ENCODE assay signal across 12 cellular contexts in the genomic region with DNA sequence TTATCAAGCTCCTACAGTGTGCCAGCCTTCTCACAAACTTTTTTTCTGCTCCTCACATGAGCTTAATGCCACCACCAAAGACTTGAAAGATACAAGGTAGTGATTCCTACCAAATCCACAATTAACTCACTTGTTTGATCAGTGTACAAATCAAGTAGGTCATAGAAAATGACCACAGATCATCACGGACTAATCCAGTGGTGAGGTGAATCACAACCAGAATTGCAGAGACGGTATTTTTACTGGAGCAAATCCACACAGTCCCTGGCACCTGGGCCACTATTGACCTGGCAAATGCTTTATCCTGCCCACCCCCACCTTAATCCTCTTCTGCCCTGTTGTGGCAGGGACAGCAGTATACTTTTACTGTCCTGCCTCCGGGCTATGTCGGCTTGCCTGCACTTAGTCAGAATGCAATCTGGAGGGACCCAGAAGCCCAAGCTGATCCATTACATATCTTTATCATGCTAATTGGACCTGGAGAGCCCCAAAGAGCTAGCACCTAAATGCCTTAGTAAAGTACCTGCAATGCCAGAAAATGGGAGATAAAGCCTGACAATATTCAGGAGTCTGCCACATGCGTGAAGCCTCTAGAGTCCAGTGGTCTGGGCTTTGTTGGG.
A peak's percentile ranks its signal among the peaks of the same experiment; 100 is the strongest.
DNase-seq lines count a peak whose midpoint lies in the region; ATAC-seq and TF ChIP-seq lines count a peak whose summit lies in the region.
"Had no signal": no experiment of that assay in that cellular context is flagged by ENCODE, and none has a peak within 500 bp of the region (broad histone marks: within the 10 kb centered on the region; RNA-seq: fewer than 3 reads in every experiment).

No MANE protein-coding gene starts in this region.

- peak overlapping the region; percentile 84 for H3K27ac Mint-ChIP-seq in activated CD4-positive, alpha-beta T cell treated with anti-CD3 and anti-CD28 coated beads, Interleukin-2, amount 10 ng/mL, durations not matched to agents 7 days and 5 days
- H3K27ac Mint-ChIP-seq in activated CD4-positive, alpha-beta T cell treated with anti-CD3 and anti-CD28 coated beads for 36 hours: no peak overlapping the region

- POLR2A ChIA-PET in activated CD4-positive, alpha-beta T cell treated with anti-CD3 and anti-CD28 coated beads, Interleukin-2, amount 10 ng/mL, durations not matched to agents 7 days and 5 days (lab: Charles Lee): interaction anchor here (0.7 to 1.7 kb wide), 2 partner anchors 16 to 107 kb away, joined by 3 to 4 read pairs; no protein-coding TSS in a partner anchor
- POLR2A ChIA-PET in activated CD4-positive, alpha-beta T cell treated with anti-CD3 and anti-CD28 coated beads for 36 hours (lab: Charles Lee): interaction anchor here (1.1 to 2.4 kb wide), 3 partner anchors 83 to 85 kb away, joined by 3 to 9 read pairs (median 9); a partner anchor contains a TSS

- no peaks in the 10 kb centered on the region for H3K36me3 ChIP-seq in KMS-11 (ENCODE audit: insufficient read depth)
- H3K36me3 ChIP-seq in parathyroid adenoma (ENCODE audit: control insufficient read depth, insufficient read depth, low read length): no peaks in the 10 kb centered on the region
- H3K36me3 ChIP-seq: left ventricle myocardium inferior had no signal

- H3K36me3 Mint-ChIP-seq in activated CD4-positive, alpha-beta T cell treated with anti-CD3 and anti-CD28 coated beads, Interleukin-2, amount 10 ng/mL, durations not matched to agents 7 days and 5 days (ENCODE audit: low read depth): peaks cover 11% of the 10 kb centered on the region
- no peaks in the 10 kb centered on the region for H3K36me3 Mint-ChIP-seq in activated CD4-positive, alpha-beta T cell treated with anti-CD3 and anti-CD28 coated beads for 36 hours (ENCODE audit: low read depth)

- H3K9me3 Mint-ChIP-seq in activated CD4-positive, alpha-beta T cell treated with anti-CD3 and anti-CD28 coated beads, Interleukin-2, amount 10 ng/mL, durations not matched to agents 7 days and 5 days: peaks cover 7% of the 10 kb centered on the region
- H3K9me3 Mint-ChIP-seq in activated CD4-positive, alpha-beta T cell treated with anti-CD3 and anti-CD28 coated beads for 36 hours (ENCODE audit: low read depth): no peaks in the 10 kb centered on the region

- no peak overlapping the region for H3K4me3 Mint-ChIP-seq in activated CD4-positive, alpha-beta T cell treated with anti-CD3 and anti-CD28 coated beads, Interleukin-2, amount 10 ng/mL, durations not matched to agents 7 days and 5 days
- no peak overlapping the region for H3K4me3 Mint-ChIP-seq in activated CD4-positive, alpha-beta T cell treated with anti-CD3 and anti-CD28 coated beads for 36 hours

- no peaks in the 10 kb centered on the region for H3K9me3 ChIP-seq in parathyroid adenoma (ENCODE audit: control insufficient read depth, low read length)

- H3K4me1 Mint-ChIP-seq in activated CD4-positive, alpha-beta T cell treated with anti-CD3 and anti-CD28 coated beads, Interleukin-2, amount 10 ng/mL, durations not matched to agents 7 days and 5 days: peaks cover 48% of the 10 kb centered on the region
- H3K4me1 Mint-ChIP-seq in activated CD4-positive, alpha-beta T cell treated with anti-CD3 and anti-CD28 coated beads for 36 hours: peaks cover 52% of the 10 kb centered on the region

- H4K20me1 ChIP-seq in KMS-11 (ENCODE audit: insufficient read depth): no peaks in the 10 kb centered on the region

- DNase-seq in activated CD4-positive, alpha-beta T cell treated with anti-CD3 and anti-CD28 coated beads, Interleukin-2, amount 10 ng/mL, durations not matched to agents 7 days and 5 days: no peak
- no peak for DNase-seq in activated CD4-positive, alpha-beta T cell treated with anti-CD3 and anti-CD28 coated beads for 36 hours
- peak; percentile 69 for DNase-seq in astrocyte of the spinal cord (ENCODE audit: low read depth, low spot score)
- no peak for DNase-seq in NCI-H128 (lab: John Stamatoyannopoulos, UW; ENCODE audit: unreplicated experiment)
- DNase-seq in ureter (ENCODE audit: low spot score): no peak
- DNase-seq: head of caudate nucleus, left ventricle myocardium inferior, NCI-H1417 treated with DMSO at 0.1 percent for 48 hours, SHP77 treated with DMSO at 0.1 percent for 48 hours had no signal

- H3K4me1 ChIP-seq in KMS-11 (ENCODE audit: low read depth, poor library complexity, severe bottlenecking) (peaks cover 74% of the 10 kb centered on the region), parathyroid adenoma (no peaks in the 10 kb centered on the region)
- H3K4me1 ChIP-seq: left ventricle myocardium inferior had no signal

- no peak overlapping the region for H3K9ac ChIP-seq in KMS-11
- no peak overlapping the region for H3K9ac ChIP-seq in parathyroid adenoma

- intact Hi-C loops in activated CD4-positive, alpha-beta T cell treated with anti-CD3 and anti-CD28 coated beads for 36 hours (cut with DNase I, micrococcal nuclease): loop anchor here (2.0 to 10.0 kb wide), 5 partner anchors 42 to 995 kb away; a partner anchor contains a TSS

- in situ Hi-C loops in astrocyte of the spinal cord (cut with HindIII; ENCODE audit: low sequenced_read_pairs): no loop called here

- H3K4me2 ChIP-seq in KMS-11 (peak overlapping the region; percentile 27), parathyroid adenoma (ENCODE audit: low read length) (peak overlapping the region; percentile 19)

- no peak for ATAC-seq in activated CD4-positive, alpha-beta T cell treated with anti-CD3 and anti-CD28 coated beads for 36 hours
- ATAC-seq in GM18873 (IDR thresholded peaks at IDR 0.05; ENCODE audit: low FRiP score, unreplicated experiment): no peak

- TF ChIP-seq CTCF in KMS-11 (conservative IDR thresholded peaks at IDR 0.05; ENCODE audit: low read depth, low read length) (no peak), astrocyte of the spinal cord (IDR thresholded peaks at IDR 0.05; ENCODE audit: low read depth, low read length) (no peak), parathyroid adenoma (IDR thresholded peaks at IDR 0.05) (no peak)

- H3K79me2 ChIP-seq in KMS-11 (ENCODE audit: insufficient read depth, low read depth) (no peaks in the 10 kb centered on the region), parathyroid adenoma (no peaks in the 10 kb centered on the region)

- H3K27ac ChIP-seq in KMS-11: peak overlapping the region; percentile 24
- H3K27ac ChIP-seq in parathyroid adenoma: peak overlapping the region; percentile 40
- H3K27ac ChIP-seq: left ventricle myocardium inferior had no signal

- no peaks in the 10 kb centered on the region for H3K27me3 ChIP-seq in KMS-11 (ENCODE audit: insufficient read depth, low read depth)
- H3K27me3 ChIP-seq in parathyroid adenoma (ENCODE audit: control insufficient read depth, insufficient read depth, low read length): no peaks in the 10 kb centered on the region

- H3K4me3 ChIP-seq in KMS-11 (IDR thresholded peaks at IDR 0.05; ENCODE audit: insufficient read depth, low read depth, low read length) (no peak overlapping the region), astrocyte of the spinal cord (ENCODE audit: low read depth, low read length) (no peak overlapping the region), parathyroid adenoma (ENCODE audit: low read depth, low read length) (peak overlapping the region; percentile 8)
- H3K4me3 ChIP-seq: left ventricle myocardium inferior had no signal

- H3K27me3 Mint-ChIP-seq in activated CD4-positive, alpha-beta T cell treated with anti-CD3 and anti-CD28 coated beads, Interleukin-2, amount 10 ng/mL, durations not matched to agents 7 days and 5 days: no peaks in the 10 kb centered on the region
- no peaks in the 10 kb centered on the region for H3K27me3 Mint-ChIP-seq in activated CD4-positive, alpha-beta T cell treated with anti-CD3 and anti-CD28 coated beads for 36 hours

- peak overlapping the region; percentile 10; the same call in 1 of the 2 replicates for H2AFZ ChIP-seq in KMS-11 (ENCODE audit: low read depth)
- peak overlapping the region; percentile 39 for H2AFZ ChIP-seq in parathyroid adenoma

- CTCF ChIA-PET in activated CD4-positive, alpha-beta T cell treated with anti-CD3 and anti-CD28 coated beads, Interleukin-2, amount 10 ng/mL, durations not matched to agents 7 days and 5 days (lab: Charles Lee): interaction anchor here (0.5 to 4.3 kb wide), 9 partner anchors 10 to 511 kb away, joined by 3 to 18 read pairs (median 5); a partner anchor contains a TSS
- CTCF ChIA-PET in activated CD4-positive, alpha-beta T cell treated with anti-CD3 and anti-CD28 coated beads for 36 hours (lab: Charles Lee): interaction anchor here (1.0 to 4.9 kb wide), 19 partner anchors 9 to 173 kb away, joined by 3 to 34 read pairs (median 5); a partner anchor contains a TSS
